In genomic region chr1:7482077-7482476, GRCh38 we compare ENCODE assay signal across 26 cellular contexts.
"Had no signal": no experiment of that assay in that cellular context is flagged by ENCODE, and none has a peak within 500 bp of the region (broad histone marks: within the 10 kb centered on the region; RNA-seq: fewer than 3 reads in every experiment).

No MANE protein-coding gene starts in this region.

- H3K9me3 Mint-ChIP-seq: effector memory CD8-positive, alpha-beta T cell; memory B cell; natural killer cell; stimulated activated effector memory CD8-positive, alpha-beta T cell treated with anti-CD3 and anti-CD28 coated beads, Interleukin-12 subunit alpha, Interleukin-12 subunit beta, amount 100 ng/mL, for 72 hours; type B pancreatic cell had no signal

- H3K27ac ChIP-seq: esophagus squamous epithelium, heart right ventricle, neutrophil, parathyroid adenoma, sigmoid colon, testis, tibial artery had no signal

- H3K27me3 ChIP-seq: heart right ventricle, neutrophil, sigmoid colon, testis, tibial artery had no signal

- DNase-seq: cortex of kidney; effector memory CD8-positive, alpha-beta T cell; erythroblast; esophagus squamous epithelium; foreskin melanocyte; glutamatergic neuron; heart right ventricle; hippocampal formation; left colon; natural killer cell; sigmoid colon; stimulated activated CD4-positive, alpha-beta T cell treated with anti-CD3 and anti-CD28 coated beads, Interleukin-2, amount 100 ng/mL, for 24 hours; stimulated activated CD4-positive, alpha-beta T cell treated with anti-CD3 and anti-CD28 coated beads, Interleukin-4, amount 100 ng/mL, for 24 hours; stimulated activated naive CD8-positive, alpha-beta T cell treated with anti-CD3 and anti-CD28 coated beads, Interleukin-15, Interleukin-2, amounts not matched to agents 100 U/mL and 50 U/mL, for 24 hours; substantia nigra; testis; tibial artery had no signal

- H3K4me1 Mint-ChIP-seq: memory B cell; natural killer cell; stimulated activated effector memory CD8-positive, alpha-beta T cell treated with anti-CD3 and anti-CD28 coated beads, Interleukin-12 subunit alpha, Interleukin-12 subunit beta, amount 100 ng/mL, for 72 hours had no signal

- ATAC-seq: effector memory CD8-positive, alpha-beta T cell; left colon; natural killer cell; stimulated activated effector memory CD8-positive, alpha-beta T cell treated with anti-CD3 and anti-CD28 coated beads, Interleukin-12 subunit alpha, Interleukin-12 subunit beta, amount 100 ng/mL, for 72 hours; stimulated activated naive CD8-positive, alpha-beta T cell treated with anti-CD3 and anti-CD28 coated beads, Interleukin-15, Interleukin-2, amounts not matched to agents 100 U/mL and 50 U/mL, for 24 hours had no signal

- H3K9ac ChIP-seq: parathyroid adenoma had no signal

- H3K9me3 ChIP-seq: esophagus squamous epithelium, heart right ventricle, neutrophil, sigmoid colon, testis, tibial artery had no signal

- H3K4me3 Mint-ChIP-seq: effector memory CD8-positive, alpha-beta T cell; memory B cell; natural killer cell; stimulated activated effector memory CD8-positive, alpha-beta T cell treated with anti-CD3 and anti-CD28 coated beads, Interleukin-12 subunit alpha, Interleukin-12 subunit beta, amount 100 ng/mL, for 72 hours; type B pancreatic cell had no signal

- H3K79me2 ChIP-seq: parathyroid adenoma had no signal

- H3K36me3 Mint-ChIP-seq: memory B cell; natural killer cell; stimulated activated effector memory CD8-positive, alpha-beta T cell treated with anti-CD3 and anti-CD28 coated beads, Interleukin-12 subunit alpha, Interleukin-12 subunit beta, amount 100 ng/mL, for 72 hours; type B pancreatic cell had no signal

- H3K4me3 ChIP-seq: esophagus squamous epithelium, heart right ventricle, lung, sigmoid colon, testis, tibial artery had no signal

- H3K27me3 Mint-ChIP-seq: type B pancreatic cell had no signal

- H2AFZ ChIP-seq: parathyroid adenoma had no signal

- FAIRE-seq: endometrium, islet of Langerhans had no signal

- H3K27ac Mint-ChIP-seq: effector memory CD8-positive, alpha-beta T cell; memory B cell; natural killer cell; progenitor cell of endocrine pancreas; stimulated activated effector memory CD8-positive, alpha-beta T cell treated with anti-CD3 and anti-CD28 coated beads, Interleukin-12 subunit alpha, Interleukin-12 subunit beta, amount 100 ng/mL, for 72 hours; type B pancreatic cell had no signal

- H3K36me3 ChIP-seq: esophagus squamous epithelium, heart right ventricle, neutrophil, sigmoid colon, tibial artery had no signal

- H3K4me1 ChIP-seq: parathyroid adenoma had no signal
